In the genomic region with DNA sequence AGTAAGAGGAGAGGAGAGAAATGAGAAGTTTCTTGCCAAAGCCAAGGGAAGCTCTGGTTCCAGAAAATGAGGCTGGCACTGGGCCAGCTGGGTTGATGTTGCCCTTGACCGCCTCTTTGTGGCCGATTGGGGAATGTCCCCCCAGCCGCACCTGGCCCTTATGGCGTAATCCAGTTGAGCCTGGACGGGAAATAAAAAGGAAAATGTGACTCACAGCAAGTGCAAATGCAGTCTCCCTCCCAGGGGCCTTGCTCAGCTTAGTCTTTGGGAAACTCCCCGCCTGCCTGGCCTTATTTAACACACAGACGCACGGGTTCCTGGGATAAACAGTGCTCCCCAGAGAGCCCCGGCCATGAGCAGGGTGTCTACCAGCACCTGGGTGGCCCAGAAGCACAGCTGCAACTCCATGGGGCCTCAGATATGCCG, we compare ENCODE assay signal across 9 cellular contexts.
DNase-seq lines count a peak whose midpoint lies in the region; ATAC-seq, FAIRE-seq and TF ChIP-seq lines count a peak whose summit lies in the region.
"Had no signal": no experiment of that assay in that cellular context is flagged by ENCODE, and none has a peak within 500 bp of the region (broad histone marks: within the 10 kb centered on the region; RNA-seq: fewer than 3 reads in every experiment).

No MANE protein-coding gene starts in this region.

- H3K9me3 ChIP-seq in lung (ENCODE audit: control insufficient read depth in 2 of 2, insufficient read depth in 1 of 2, low read length in 1 of 2): no peaks in the 10 kb centered on the region

- DNase-seq in SIG-M5 treated with dmso at 0.1 percent for 504 hours (lab: John Stamatoyannopoulos, UW; ENCODE audit: unreplicated experiment): peak; percentile 18
- DNase-seq in SIG-M5 (lab: John Stamatoyannopoulos, UW): no peak
- DNase-seq in RCC 7860 (ENCODE audit: low spot score): peak; percentile 93
- DNase-seq in dermis microvascular lymphatic vessel endothelial cell (ENCODE audit: low read depth in 2 of 2): peak; percentile 95 to 98
- DNase-seq in lung (ENCODE audit: low spot score): peak; percentile 86
- DNase-seq in stromal cell of bone marrow (ENCODE audit: low read depth): peak; percentile 98

- H3K27ac ChIP-seq in lung (ENCODE audit: low read depth in 1 of 2, low read length in 1 of 2): peak overlapping the region in 1 of 2 donors; percentile 66

- H3K36me3 ChIP-seq in lung (ENCODE audit: control insufficient read depth in 2 of 2, insufficient read depth in 2 of 2, low read length in 2 of 2): peaks cover 0 to 1% of the 10 kb centered on the region in 2 donors

- H3K27me3 ChIP-seq in lung (ENCODE audit: control insufficient read depth, insufficient read depth): no peaks in the 10 kb centered on the region

- ATAC-seq in GM21381 (IDR thresholded peaks at IDR 0.05; ENCODE audit: unreplicated experiment) (peak; percentile 81), HG03558 (IDR thresholded peaks at IDR 0.05; ENCODE audit: extremely low read depth, unreplicated experiment) (peak; percentile 78), lung (ENCODE audit: insufficient read depth, low FRiP score) (peak; percentile 92)
- ATAC-seq: naive thymus-derived CD4-positive, alpha-beta T cell had no signal

- no peak for TF ChIP-seq CTCF in lung (IDR thresholded peaks at IDR 0.05; ENCODE audit: control extremely low read depth, extremely low read depth)

- peak; percentile 91 for FAIRE-seq in RCC 7860 (lab: Jason Lieb, UNC)

- peaks cover 0 to 7% of the 10 kb centered on the region in 2 donors for H3K4me1 ChIP-seq in lung (ENCODE audit: control insufficient read depth in 2 of 2, insufficient read depth in 2 of 2, low read length in 2 of 2)

- 17 to 24% methylated on average over 10 of the region's 10 CpGs for WGBS in lung, 2 donors

- H3K4me3 ChIP-seq in lung: no peak overlapping the region
